Comparison of ENCODE assay signal across 1 cellular context in the genomic region with DNA sequence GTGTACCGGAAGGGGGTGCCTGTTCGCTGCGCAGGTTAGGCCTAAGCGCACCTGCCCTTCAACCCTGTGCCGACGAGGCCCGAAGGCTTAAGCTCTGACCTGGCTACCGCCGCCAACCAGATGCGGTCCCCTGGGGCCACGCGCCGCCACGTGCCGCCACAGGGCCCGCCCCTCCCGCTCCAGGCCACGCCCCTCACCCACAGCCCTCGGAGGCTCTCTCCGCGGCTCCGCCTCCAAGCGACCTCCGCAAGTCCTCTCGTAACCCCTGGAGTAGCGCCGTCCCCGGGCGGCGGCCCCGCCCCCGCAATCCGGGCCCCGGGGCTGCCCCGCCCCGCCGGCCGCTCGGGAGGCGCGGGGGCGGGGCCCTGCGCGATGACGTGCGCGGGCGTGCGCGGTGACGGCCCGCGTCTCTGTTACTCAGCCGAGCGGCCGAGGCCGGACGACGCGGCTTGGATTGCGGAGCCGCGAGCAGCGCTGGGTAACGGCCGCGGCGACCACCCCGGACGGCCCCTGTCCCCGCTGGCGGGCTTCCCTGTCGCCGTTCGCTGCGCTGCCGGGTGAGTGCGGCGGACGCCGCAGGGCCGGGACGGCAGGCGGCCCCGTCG.
A peak's percentile ranks its signal among the peaks of the same experiment; 100 is the strongest.
TF ChIP-seq lines count a peak whose summit lies in the region.

A gene (plus strand): TSS at position 413 of the 605 bp plus-strand sequence. CDS start 94,984 bp downstream, outside the sequence.

TF ChIP-seq in HepG2, 621 proteins besides CTCF, POLR2A, EP300 and RAD21 (continued from another document):
- TF ChIP-seq ZZZ3 (CRISPR knock-in tag; IDR thresholded peaks at IDR 0.05; ENCODE audit: borderline replicate concordance) (peak; percentile 73; the same call in 1 of the 2 replicates), ZNF737 (CRISPR knock-in tag; IDR thresholded peaks at IDR 0.05; ENCODE audit: borderline replicate concordance) (0 out of 2 replicates have a peak, but pooled peaks have one; percentile 70), KDM5A (IDR thresholded peaks at IDR 0.05; ENCODE audit: borderline replicate concordance, low read length) (no peak), RAD51 (IDR thresholded peaks at IDR 0.05; ENCODE audit: borderline replicate concordance) (no peak), KLF15 (CRISPR knock-in tag; IDR thresholded peaks at IDR 0.05; ENCODE audit: borderline replicate concordance) (no peak), ZNF260 (CRISPR knock-in tag; IDR thresholded peaks at IDR 0.05; ENCODE audit: borderline replicate concordance, low read depth) (no peak), ZNF143 (CRISPR knock-in tag; IDR thresholded peaks at IDR 0.05) (peak; percentile 48; the same call in 1 of the 2 replicates), NR2F6 (IDR thresholded peaks at IDR 0.05) (no peak), NR2F6 (CRISPR knock-in tag; IDR thresholded peaks at IDR 0.05) (peak; percentile 61; the same call in 1 of the 2 replicates), PITX1 (CRISPR knock-in tag; IDR thresholded peaks at IDR 0.05) (peak; percentile 75)
- TF ChIP-seq, protein P1, sequence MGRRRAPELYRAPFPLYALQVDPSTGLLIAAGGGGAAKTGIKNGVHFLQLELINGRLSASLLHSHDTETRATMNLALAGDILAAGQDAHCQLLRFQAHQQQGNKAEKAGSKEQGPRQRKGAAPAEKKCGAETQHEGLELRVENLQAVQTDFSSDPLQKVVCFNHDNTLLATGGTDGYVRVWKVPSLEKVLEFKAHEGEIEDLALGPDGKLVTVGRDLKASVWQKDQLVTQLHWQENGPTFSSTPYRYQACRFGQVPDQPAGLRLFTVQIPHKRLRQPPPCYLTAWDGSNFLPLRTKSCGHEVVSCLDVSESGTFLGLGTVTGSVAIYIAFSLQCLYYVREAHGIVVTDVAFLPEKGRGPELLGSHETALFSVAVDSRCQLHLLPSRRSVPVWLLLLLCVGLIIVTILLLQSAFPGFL (CRISPR knock-in tag; IDR thresholded peaks at IDR 0.05) = no peak
- TF ChIP-seq, protein P2, sequence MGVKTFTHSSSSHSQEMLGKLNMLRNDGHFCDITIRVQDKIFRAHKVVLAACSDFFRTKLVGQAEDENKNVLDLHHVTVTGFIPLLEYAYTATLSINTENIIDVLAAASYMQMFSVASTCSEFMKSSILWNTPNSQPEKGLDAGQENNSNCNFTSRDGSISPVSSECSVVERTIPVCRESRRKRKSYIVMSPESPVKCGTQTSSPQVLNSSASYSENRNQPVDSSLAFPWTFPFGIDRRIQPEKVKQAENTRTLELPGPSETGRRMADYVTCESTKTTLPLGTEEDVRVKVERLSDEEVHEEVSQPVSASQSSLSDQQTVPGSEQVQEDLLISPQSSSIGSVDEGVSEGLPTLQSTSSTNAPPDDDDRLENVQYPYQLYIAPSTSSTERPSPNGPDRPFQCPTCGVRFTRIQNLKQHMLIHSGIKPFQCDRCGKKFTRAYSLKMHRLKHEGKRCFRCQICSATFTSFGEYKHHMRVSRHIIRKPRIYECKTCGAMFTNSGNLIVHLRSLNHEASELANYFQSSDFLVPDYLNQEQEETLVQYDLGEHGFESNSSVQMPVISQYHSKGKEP (CRISPR knock-in tag; IDR thresholded peaks at IDR 0.05) = no peak
TF ChIP-seq in HepG2: peak in this region for 292.
